Comparison of ENCODE assay signal across 1 cellular context in the genomic region with DNA sequence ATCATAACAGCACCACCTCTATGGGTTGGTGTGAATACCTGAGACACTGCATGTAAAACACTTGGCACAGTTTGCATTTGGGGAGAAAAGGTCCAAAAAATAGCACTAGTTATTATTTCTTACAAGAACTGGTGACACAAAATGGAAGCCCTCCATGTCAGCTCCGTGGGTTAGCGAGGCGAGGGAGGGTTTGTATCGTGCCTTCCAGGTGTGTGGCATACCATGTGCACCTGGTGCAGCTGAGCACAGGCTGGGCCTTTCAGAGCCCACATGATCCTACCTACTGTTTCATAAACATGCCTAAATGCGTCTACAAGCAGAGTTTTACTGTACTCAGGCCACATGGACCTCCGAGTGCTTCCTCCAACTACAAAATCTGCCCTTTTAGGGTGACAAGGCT.
TF ChIP-seq lines count a peak whose summit lies in the region.

No MANE protein-coding gene starts in this region.

TF ChIP-seq in IMR-90, 13 proteins besides CTCF, POLR2A, EP300 and RAD21:
- TF ChIP-seq BHLHE40 (IDR thresholded peaks at IDR 0.05; ENCODE audit: low read depth, low read length): no peak
- TF ChIP-seq SMC3 (IDR thresholded peaks at IDR 0.05; ENCODE audit: low read depth, low read length): no peak
- no peak for TF ChIP-seq RFX5 (IDR thresholded peaks at IDR 0.05; ENCODE audit: low read depth, low read length)
- TF ChIP-seq, protein P1, sequence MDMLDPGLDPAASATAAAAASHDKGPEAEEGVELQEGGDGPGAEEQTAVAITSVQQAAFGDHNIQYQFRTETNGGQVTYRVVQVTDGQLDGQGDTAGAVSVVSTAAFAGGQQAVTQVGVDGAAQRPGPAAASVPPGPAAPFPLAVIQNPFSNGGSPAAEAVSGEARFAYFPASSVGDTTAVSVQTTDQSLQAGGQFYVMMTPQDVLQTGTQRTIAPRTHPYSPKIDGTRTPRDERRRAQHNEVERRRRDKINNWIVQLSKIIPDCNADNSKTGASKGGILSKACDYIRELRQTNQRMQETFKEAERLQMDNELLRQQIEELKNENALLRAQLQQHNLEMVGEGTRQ (IDR thresholded peaks at IDR 0.05; ENCODE audit: low read depth, low read length): no peak
TF ChIP-seq in IMR-90: peak in this region for 0.
